ENCODE assay signal across 1 cellular context in the genomic region with DNA sequence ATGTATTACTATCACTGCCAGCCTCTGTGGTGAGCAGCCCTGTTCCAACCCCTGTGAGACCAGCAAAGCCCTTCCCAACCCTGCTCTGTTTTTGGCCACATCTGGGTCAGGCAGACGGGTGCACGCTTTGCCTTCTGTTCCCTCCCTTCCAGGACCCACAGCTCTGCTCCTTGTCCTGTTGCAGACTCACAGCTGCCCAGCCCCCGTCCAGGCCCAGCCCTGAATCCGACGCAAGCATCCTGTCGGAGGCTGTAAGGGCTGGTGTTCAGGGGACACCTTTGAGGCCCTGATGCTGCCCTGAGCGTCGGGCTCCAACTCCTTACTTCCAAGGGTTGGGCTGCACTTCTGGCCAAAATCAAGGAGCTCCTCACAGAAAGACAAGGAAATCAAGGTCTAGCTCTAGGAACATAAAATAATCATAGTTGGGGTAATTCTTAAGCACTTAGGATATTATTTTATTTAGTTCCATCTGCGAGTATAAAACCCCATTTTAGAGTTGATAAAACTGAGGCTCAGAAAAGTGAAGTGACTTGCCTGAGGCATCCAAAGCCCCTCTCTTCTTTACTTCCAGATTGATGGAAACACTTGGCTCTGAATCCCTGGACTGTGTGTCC.
A peak's percentile ranks its signal among the peaks of the same experiment; 100 is the strongest.
TF ChIP-seq lines count a peak whose summit lies in the region.

No MANE protein-coding gene starts in this region.

TF ChIP-seq in HepG2, 621 proteins besides CTCF, POLR2A, EP300 and RAD21 (continued from another document and continues in another):
- TF ChIP-seq, protein P1, sequence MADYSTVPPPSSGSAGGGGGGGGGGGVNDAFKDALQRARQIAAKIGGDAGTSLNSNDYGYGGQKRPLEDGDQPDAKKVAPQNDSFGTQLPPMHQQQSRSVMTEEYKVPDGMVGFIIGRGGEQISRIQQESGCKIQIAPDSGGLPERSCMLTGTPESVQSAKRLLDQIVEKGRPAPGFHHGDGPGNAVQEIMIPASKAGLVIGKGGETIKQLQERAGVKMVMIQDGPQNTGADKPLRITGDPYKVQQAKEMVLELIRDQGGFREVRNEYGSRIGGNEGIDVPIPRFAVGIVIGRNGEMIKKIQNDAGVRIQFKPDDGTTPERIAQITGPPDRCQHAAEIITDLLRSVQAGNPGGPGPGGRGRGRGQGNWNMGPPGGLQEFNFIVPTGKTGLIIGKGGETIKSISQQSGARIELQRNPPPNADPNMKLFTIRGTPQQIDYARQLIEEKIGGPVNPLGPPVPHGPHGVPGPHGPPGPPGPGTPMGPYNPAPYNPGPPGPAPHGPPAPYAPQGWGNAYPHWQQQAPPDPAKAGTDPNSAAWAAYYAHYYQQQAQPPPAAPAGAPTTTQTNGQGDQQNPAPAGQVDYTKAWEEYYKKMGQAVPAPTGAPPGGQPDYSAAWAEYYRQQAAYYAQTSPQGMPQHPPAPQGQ (CRISPR knock-in tag; IDR thresholded peaks at IDR 0.05; ENCODE audit: borderline replicate concordance), result no peak
- TF ChIP-seq, protein P2, sequence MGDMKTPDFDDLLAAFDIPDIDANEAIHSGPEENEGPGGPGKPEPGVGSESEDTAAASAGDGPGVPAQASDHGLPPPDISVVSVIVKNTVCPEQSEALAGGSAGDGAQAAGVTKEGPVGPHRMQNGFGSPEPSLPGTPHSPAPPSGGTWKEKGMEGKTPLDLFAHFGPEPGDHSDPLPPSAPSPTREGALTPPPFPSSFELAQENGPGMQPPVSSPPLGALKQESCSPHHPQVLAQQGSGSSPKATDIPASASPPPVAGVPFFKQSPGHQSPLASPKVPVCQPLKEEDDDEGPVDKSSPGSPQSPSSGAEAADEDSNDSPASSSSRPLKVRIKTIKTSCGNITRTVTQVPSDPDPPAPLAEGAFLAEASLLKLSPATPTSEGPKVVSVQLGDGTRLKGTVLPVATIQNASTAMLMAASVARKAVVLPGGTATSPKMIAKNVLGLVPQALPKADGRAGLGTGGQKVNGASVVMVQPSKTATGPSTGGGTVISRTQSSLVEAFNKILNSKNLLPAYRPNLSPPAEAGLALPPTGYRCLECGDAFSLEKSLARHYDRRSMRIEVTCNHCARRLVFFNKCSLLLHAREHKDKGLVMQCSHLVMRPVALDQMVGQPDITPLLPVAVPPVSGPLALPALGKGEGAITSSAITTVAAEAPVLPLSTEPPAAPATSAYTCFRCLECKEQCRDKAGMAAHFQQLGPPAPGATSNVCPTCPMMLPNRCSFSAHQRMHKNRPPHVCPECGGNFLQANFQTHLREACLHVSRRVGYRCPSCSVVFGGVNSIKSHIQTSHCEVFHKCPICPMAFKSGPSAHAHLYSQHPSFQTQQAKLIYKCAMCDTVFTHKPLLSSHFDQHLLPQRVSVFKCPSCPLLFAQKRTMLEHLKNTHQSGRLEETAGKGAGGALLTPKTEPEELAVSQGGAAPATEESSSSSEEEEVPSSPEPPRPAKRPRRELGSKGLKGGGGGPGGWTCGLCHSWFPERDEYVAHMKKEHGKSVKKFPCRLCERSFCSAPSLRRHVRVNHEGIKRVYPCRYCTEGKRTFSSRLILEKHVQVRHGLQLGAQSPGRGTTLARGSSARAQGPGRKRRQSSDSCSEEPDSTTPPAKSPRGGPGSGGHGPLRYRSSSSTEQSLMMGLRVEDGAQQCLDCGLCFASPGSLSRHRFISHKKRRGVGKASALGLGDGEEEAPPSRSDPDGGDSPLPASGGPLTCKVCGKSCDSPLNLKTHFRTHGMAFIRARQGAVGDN (CRISPR knock-in tag; IDR thresholded peaks at IDR 0.05), result peak; percentile 96
- no peak for TF ChIP-seq ZNF598 (CRISPR knock-in tag; IDR thresholded peaks at IDR 0.05; ENCODE audit: borderline replicate concordance)
- no peak for TF ChIP-seq FOXA1 (IDR thresholded peaks at IDR 0.05)
- TF ChIP-seq FOXA1 (CRISPR knock-in tag; IDR thresholded peaks at IDR 0.05), result 0 out of 2 replicates have a peak, but pooled peaks have one; percentile 28
- TF ChIP-seq ZFY (CRISPR knock-in tag; IDR thresholded peaks at IDR 0.05), result peak; percentile 58; the same call in 1 of the 2 replicates
- TF ChIP-seq ZNF224 (CRISPR knock-in tag; IDR thresholded peaks at IDR 0.05), result peak; percentile 57; the same call in 1 of the 2 replicates
- 0 out of 2 replicates have a peak, but pooled peaks have one; percentile 0 for TF ChIP-seq KAT8 (CRISPR knock-in tag; IDR thresholded peaks at IDR 0.05)
- TF ChIP-seq AGO2 (optimal IDR thresholded peaks at IDR 0.05; ENCODE audit: low read depth, low read length), result peak; percentile 25
- peak; percentile 79; the same call in 1 of the 2 replicates for TF ChIP-seq ZMYM2 (CRISPR knock-in tag; IDR thresholded peaks at IDR 0.05)
- TF ChIP-seq GTF3A (CRISPR knock-in tag; conservative IDR thresholded peaks at IDR 0.05), result 0 out of 2 replicates have a peak, but pooled peaks have one; percentile 31
- TF ChIP-seq WIZ (CRISPR knock-in tag; IDR thresholded peaks at IDR 0.05), result 0 out of 2 replicates have a peak, but pooled peaks have one; percentile 31
- TF ChIP-seq ONECUT2 (CRISPR knock-in tag; IDR thresholded peaks at IDR 0.05), result 0 out of 2 replicates have a peak, but pooled peaks have one; percentile 11
- 0 out of 2 replicates have a peak, but pooled peaks have one; percentile 21 for TF ChIP-seq ZNF552 (CRISPR knock-in tag; IDR thresholded peaks at IDR 0.05; ENCODE audit: borderline replicate concordance)
- TF ChIP-seq MAF1 (CRISPR knock-in tag; IDR thresholded peaks at IDR 0.05; ENCODE audit: borderline replicate concordance), result no peak
- peak; percentile 56 for TF ChIP-seq SALL1 (CRISPR knock-in tag; IDR thresholded peaks at IDR 0.05)
- no peak for TF ChIP-seq NFE2L1 (CRISPR knock-in tag; IDR thresholded peaks at IDR 0.05; ENCODE audit: borderline replicate concordance)
- TF ChIP-seq, protein P3, sequence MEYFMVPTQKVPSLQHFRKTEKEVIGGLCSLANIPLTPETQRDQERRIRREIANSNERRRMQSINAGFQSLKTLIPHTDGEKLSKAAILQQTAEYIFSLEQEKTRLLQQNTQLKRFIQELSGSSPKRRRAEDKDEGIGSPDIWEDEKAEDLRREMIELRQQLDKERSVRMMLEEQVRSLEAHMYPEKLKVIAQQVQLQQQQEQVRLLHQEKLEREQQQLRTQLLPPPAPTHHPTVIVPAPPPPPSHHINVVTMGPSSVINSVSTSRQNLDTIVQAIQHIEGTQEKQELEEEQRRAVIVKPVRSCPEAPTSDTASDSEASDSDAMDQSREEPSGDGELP (IDR thresholded peaks at IDR 0.05; ENCODE audit: borderline replicate concordance, low read depth), result 0 out of 2 replicates have a peak, but pooled peaks have one; percentile 40
- TF ChIP-seq ZFX (CRISPR knock-in tag; IDR thresholded peaks at IDR 0.05; ENCODE audit: low read depth), result peak; percentile 83
- no peak for TF ChIP-seq GABPB1 (CRISPR knock-in tag; IDR thresholded peaks at IDR 0.05)
- peak; percentile 43; the same call in 1 of the 2 replicates for TF ChIP-seq HDAC1 (CRISPR knock-in tag; IDR thresholded peaks at IDR 0.05)
- TF ChIP-seq ZNF614 (CRISPR knock-in tag; IDR thresholded peaks at IDR 0.05; ENCODE audit: borderline replicate concordance), result no peak
- TF ChIP-seq, protein P4, sequence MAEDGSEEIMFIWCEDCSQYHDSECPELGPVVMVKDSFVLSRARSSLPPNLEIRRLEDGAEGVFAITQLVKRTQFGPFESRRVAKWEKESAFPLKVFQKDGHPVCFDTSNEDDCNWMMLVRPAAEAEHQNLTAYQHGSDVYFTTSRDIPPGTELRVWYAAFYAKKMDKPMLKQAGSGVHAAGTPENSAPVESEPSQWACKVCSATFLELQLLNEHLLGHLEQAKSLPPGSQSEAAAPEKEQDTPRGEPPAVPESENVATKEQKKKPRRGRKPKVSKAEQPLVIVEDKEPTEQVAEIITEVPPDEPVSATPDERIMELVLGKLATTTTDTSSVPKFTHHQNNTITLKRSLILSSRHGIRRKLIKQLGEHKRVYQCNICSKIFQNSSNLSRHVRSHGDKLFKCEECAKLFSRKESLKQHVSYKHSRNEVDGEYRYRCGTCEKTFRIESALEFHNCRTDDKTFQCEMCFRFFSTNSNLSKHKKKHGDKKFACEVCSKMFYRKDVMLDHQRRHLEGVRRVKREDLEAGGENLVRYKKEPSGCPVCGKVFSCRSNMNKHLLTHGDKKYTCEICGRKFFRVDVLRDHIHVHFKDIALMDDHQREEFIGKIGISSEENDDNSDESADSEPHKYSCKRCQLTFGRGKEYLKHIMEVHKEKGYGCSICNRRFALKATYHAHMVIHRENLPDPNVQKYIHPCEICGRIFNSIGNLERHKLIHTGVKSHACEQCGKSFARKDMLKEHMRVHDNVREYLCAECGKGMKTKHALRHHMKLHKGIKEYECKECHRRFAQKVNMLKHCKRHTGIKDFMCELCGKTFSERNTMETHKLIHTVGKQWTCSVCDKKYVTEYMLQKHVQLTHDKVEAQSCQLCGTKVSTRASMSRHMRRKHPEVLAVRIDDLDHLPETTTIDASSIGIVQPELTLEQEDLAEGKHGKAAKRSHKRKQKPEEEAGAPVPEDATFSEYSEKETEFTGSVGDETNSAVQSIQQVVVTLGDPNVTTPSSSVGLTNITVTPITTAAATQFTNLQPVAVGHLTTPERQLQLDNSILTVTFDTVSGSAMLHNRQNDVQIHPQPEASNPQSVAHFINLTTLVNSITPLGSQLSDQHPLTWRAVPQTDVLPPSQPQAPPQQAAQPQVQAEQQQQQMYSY (CRISPR knock-in tag; IDR thresholded peaks at IDR 0.05), result no peak
- no peak; the same call in 1 of the 2 replicates for TF ChIP-seq HNRNPL (IDR thresholded peaks at IDR 0.05; ENCODE audit: low read depth, low read length)
- 0 out of 2 replicates have a peak, but pooled peaks have one; percentile 50 for TF ChIP-seq SP4 (CRISPR knock-in tag; IDR thresholded peaks at IDR 0.05)
- no peak for TF ChIP-seq TBX3 (IDR thresholded peaks at IDR 0.05; ENCODE audit: borderline replicate concordance)
- peak; percentile 23; the same call in 1 of the 2 replicates for TF ChIP-seq NFKB2 (CRISPR knock-in tag; IDR thresholded peaks at IDR 0.05; ENCODE audit: borderline replicate concordance)
- TF ChIP-seq CREB1 (IDR thresholded peaks at IDR 0.05), result no peak
- TF ChIP-seq CREB1 (CRISPR knock-in tag; IDR thresholded peaks at IDR 0.05), result no peak
- TF ChIP-seq ZNF670 (CRISPR knock-in tag; IDR thresholded peaks at IDR 0.05; ENCODE audit: borderline replicate concordance), result no peak
- TF ChIP-seq, protein P5, sequence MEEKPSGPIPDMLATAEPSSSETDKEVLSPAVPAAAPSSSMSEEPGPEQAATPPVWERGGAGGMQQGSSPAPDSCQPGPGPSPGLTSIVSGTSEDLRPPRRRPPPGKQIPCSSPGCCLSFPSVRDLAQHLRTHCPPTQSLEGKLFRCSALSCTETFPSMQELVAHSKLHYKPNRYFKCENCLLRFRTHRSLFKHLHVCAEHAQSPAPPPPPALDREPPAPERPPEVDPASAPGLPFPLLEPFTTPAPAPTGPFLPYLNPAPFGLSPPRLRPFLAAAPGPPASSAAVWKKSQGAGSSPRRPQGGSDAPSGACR (CRISPR knock-in tag; IDR thresholded peaks at IDR 0.05), result peak; percentile 24; the same call in 1 of the 2 replicates
- no peak for TF ChIP-seq ZFP41 (CRISPR knock-in tag; IDR thresholded peaks at IDR 0.05; ENCODE audit: borderline replicate concordance)
- peak; percentile 59 for TF ChIP-seq ZNF292 (CRISPR knock-in tag; IDR thresholded peaks at IDR 0.05; ENCODE audit: borderline replicate concordance, low read depth)
- TF ChIP-seq SATB2 (CRISPR knock-in tag; IDR thresholded peaks at IDR 0.05), result no peak
- TF ChIP-seq NONO (IDR thresholded peaks at IDR 0.05), result no peak
- TF ChIP-seq NONO (CRISPR knock-in tag; conservative IDR thresholded peaks at IDR 0.05), result no peak
- no peak for TF ChIP-seq POLR2G (IDR thresholded peaks at IDR 0.05; ENCODE audit: low read depth, low read length)
- TF ChIP-seq ZNF543 (CRISPR knock-in tag; IDR thresholded peaks at IDR 0.05), result no peak
- TF ChIP-seq ZNF230 (CRISPR knock-in tag; IDR thresholded peaks at IDR 0.05), result 0 out of 2 replicates have a peak, but pooled peaks have one; percentile 6
- no peak for TF ChIP-seq ZNF792 (CRISPR knock-in tag; IDR thresholded peaks at IDR 0.05)
- peak; percentile 48; the same call in 1 of the 2 replicates for TF ChIP-seq SPEN (CRISPR knock-in tag; IDR thresholded peaks at IDR 0.05; ENCODE audit: low read depth)
- TF ChIP-seq ZNF761 (CRISPR knock-in tag; conservative IDR thresholded peaks at IDR 0.05), result 0 out of 2 replicates have a peak, but pooled peaks have one; percentile 22
- peak; percentile 97 for TF ChIP-seq ZNF629 (CRISPR knock-in tag; conservative IDR thresholded peaks at IDR 0.05)
- no peak for TF ChIP-seq LCORL (IDR thresholded peaks at IDR 0.05)
- 0 out of 2 replicates have a peak, but pooled peaks have one; percentile 15 for TF ChIP-seq LCORL (CRISPR knock-in tag; IDR thresholded peaks at IDR 0.05)
- TF ChIP-seq PHB2 (IDR thresholded peaks at IDR 0.05; ENCODE audit: partially characterized antibody), result no peak
- TF ChIP-seq ZNF530 (CRISPR knock-in tag; IDR thresholded peaks at IDR 0.05; ENCODE audit: low read depth), result no peak
- TF ChIP-seq SNAPC2 (CRISPR knock-in tag; IDR thresholded peaks at IDR 0.05), result no peak
- no peak for TF ChIP-seq SOX13 (IDR thresholded peaks at IDR 0.05)
- 0 out of 4 replicates have a peak, but pooled peaks of 1 of the 2 experiments have one; percentile 6 for TF ChIP-seq SOX13 (CRISPR knock-in tag; conservative IDR thresholded peaks at IDR 0.05 in 1 of 2, IDR thresholded peaks at IDR 0.05 in 1 of 2)
- no peak for TF ChIP-seq RBAK (CRISPR knock-in tag; IDR thresholded peaks at IDR 0.05)
- TF ChIP-seq ZBTB1 (CRISPR knock-in tag; IDR thresholded peaks at IDR 0.05; ENCODE audit: borderline replicate concordance), result no peak
- no peak for TF ChIP-seq KLF13 (CRISPR knock-in tag; IDR thresholded peaks at IDR 0.05)
- TF ChIP-seq, protein P6, sequence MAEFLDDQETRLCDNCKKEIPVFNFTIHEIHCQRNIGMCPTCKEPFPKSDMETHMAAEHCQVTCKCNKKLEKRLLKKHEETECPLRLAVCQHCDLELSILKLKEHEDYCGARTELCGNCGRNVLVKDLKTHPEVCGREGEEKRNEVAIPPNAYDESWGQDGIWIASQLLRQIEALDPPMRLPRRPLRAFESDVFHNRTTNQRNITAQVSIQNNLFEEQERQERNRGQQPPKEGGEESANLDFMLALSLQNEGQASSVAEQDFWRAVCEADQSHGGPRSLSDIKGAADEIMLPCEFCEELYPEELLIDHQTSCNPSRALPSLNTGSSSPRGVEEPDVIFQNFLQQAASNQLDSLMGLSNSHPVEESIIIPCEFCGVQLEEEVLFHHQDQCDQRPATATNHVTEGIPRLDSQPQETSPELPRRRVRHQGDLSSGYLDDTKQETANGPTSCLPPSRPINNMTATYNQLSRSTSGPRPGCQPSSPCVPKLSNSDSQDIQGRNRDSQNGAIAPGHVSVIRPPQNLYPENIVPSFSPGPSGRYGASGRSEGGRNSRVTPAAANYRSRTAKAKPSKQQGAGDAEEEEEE (CRISPR knock-in tag; IDR thresholded peaks at IDR 0.05; ENCODE audit: borderline replicate concordance), result peak; percentile 74; the same call in 1 of the 2 replicates
- TF ChIP-seq JDP2 (CRISPR knock-in tag; IDR thresholded peaks at IDR 0.05; ENCODE audit: borderline replicate concordance), result no peak
- no peak for TF ChIP-seq ZNF780A (CRISPR knock-in tag; IDR thresholded peaks at IDR 0.05)
- TF ChIP-seq, protein P7, sequence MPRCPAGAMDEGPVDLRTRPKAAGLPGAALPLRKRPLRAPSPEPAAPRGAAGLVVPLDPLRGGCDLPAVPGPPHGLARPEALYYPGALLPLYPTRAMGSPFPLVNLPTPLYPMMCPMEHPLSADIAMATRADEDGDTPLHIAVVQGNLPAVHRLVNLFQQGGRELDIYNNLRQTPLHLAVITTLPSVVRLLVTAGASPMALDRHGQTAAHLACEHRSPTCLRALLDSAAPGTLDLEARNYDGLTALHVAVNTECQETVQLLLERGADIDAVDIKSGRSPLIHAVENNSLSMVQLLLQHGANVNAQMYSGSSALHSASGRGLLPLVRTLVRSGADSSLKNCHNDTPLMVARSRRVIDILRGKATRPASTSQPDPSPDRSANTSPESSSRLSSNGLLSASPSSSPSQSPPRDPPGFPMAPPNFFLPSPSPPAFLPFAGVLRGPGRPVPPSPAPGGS (CRISPR knock-in tag; IDR thresholded peaks at IDR 0.05), result no peak; the same call in 1 of the 2 replicates
- no peak for TF ChIP-seq IRF2 (CRISPR knock-in tag; IDR thresholded peaks at IDR 0.05)
